20 cellular contexts compared by ENCODE assay signal in genomic region chr9:2478421-2478820, GRCh38.
A peak's percentile ranks its signal among the peaks of the same experiment; 100 is the strongest.
DNase-seq lines count a peak whose midpoint lies in the region; ATAC-seq, FAIRE-seq and TF ChIP-seq lines count a peak whose summit lies in the region.
"Had no signal": no experiment of that assay in that cellular context is flagged by ENCODE, and none has a peak within 500 bp of the region (broad histone marks: within the 10 kb centered on the region; RNA-seq: fewer than 3 reads in every experiment).

No MANE protein-coding gene starts in this region.

- H3K27me3 ChIP-seq in PC-3 (ENCODE audit: low read length) = peaks cover 18% of the 10 kb centered on the region
- H3K27me3 ChIP-seq: BE2C, SJCRH30 had no signal

- H3K79me2 ChIP-seq in PC-3 (ENCODE audit: low read length) = no peaks in the 10 kb centered on the region

- H3K4me3 ChIP-seq in A549 (no peak overlapping the region), PC-3 (ENCODE audit: low read length) (no peak overlapping the region)
- H3K4me3 ChIP-seq: SJCRH30 had no signal

- H3K36me3 ChIP-seq in PC-3 (ENCODE audit: low read depth, low read length) = no peaks in the 10 kb centered on the region
- H3K36me3 ChIP-seq: BE2C, SJCRH30 had no signal

- whole genome bisulfite sequencing in A549 (ENCODE audit: missing lambda C conversion rate) = 45% methylated on average over 3 of the region's 3 CpGs

- TF ChIP-seq CTCF in A549 (IDR thresholded peaks at IDR 0.05) = no peak
- TF ChIP-seq CTCF in PC-3 (conservative IDR thresholded peaks at IDR 0.05; ENCODE audit: low read depth, low read length) = no peak

- no peak for TF ChIP-seq RAD21 in A549 (conservative IDR thresholded peaks at IDR 0.05 in 1 of 2, IDR thresholded peaks at IDR 0.05 in 1 of 2)

- DNase-seq in A549 (ENCODE audit: low read depth in 1 of 2, low spot score in 1 of 2) = peak in 1 of 2 experiments; percentile 37
- DNase-seq in Daoy (ENCODE audit: low read depth) = peak; percentile 75
- DNase-seq in PC-3 = peak; percentile 34
- peak; percentile 27 for DNase-seq in kidney tubule cell (ENCODE audit: low spot score)
- DNase-seq in NCI-H1436 (lab: John Stamatoyannopoulos, UW) = no peak
- no peak for DNase-seq in SW 1271 (lab: John Stamatoyannopoulos, UW)
- no peak for DNase-seq in substantia nigra (lab: John Stamatoyannopoulos, UW)
- DNase-seq: ACHN, NCI-H1048, NCI-H2107, NCI-H524 treated with DMSO at 0.1 percent for 48 hours, T-helper 1 cell had no signal

- H3K4me2 ChIP-seq in A549 (peak overlapping the region; percentile 52), PC-3 (ENCODE audit: low read length) (0 out of 2 replicates have a peak overlapping the region, but pooled peaks have one; percentile 8)
- H3K4me2 ChIP-seq: KMS-11 had no signal

- no TSS peak for BruUV-seq in PC-3 (replicated peaks; lab: Mats Ljungman, UMichigan)

- H3K4me1 ChIP-seq in A549 = peaks cover 24% of the 10 kb centered on the region
- H3K4me1 ChIP-seq in PC-3 (ENCODE audit: insufficient read depth, low read length) = peaks cover 23% of the 10 kb centered on the region
- H3K4me1 ChIP-seq: BE2C had no signal

- POLR2A ChIA-PET in A549 (lab: Yijun Ruan, JAX) (no interaction called here), PC-3 (lab: Charles Lee; ENCODE audit: unreplicated experiment) (no interaction called here)

- no peak for FAIRE-seq in A549 (lab: Jason Lieb, UNC)
- FAIRE-seq: GM12892, GM19239, H1 had no signal

- H2AFZ ChIP-seq in PC-3 (ENCODE audit: low read length) = no peak overlapping the region

- TF ChIP-seq POLR2A in A549 (IDR thresholded peaks at IDR 0.05; ENCODE audit: low read length) = no peak

- H3K9me2 ChIP-seq in PC-3 (replicated peaks; ENCODE audit: low read length) = no peaks in the 10 kb centered on the region

- intact Hi-C loops in PC-3 (cut with micrococcal nuclease) = loop anchor here (10.0 kb wide), 1 partner anchor 356 kb away; no protein-coding TSS in a partner anchor

- no peaks in the 10 kb centered on the region for H3F3A ChIP-seq in PC-3 (ENCODE audit: low read length, unreplicated experiment)

- no peaks in the 10 kb centered on the region for H3K9me3 ChIP-seq in A549
- H3K9me3 ChIP-seq in PC-3 (ENCODE audit: low read length) = no peaks in the 10 kb centered on the region
- H3K9me3 ChIP-seq: BE2C, SJCRH30 had no signal

- ATAC-seq in A549 = peak in 1 of 2 experiments; percentile 65; a peak in 3 of 6 replicates
- ATAC-seq in PC-3 = peak; percentile 13; the same call in 1 of the 2 replicates
- no peak for ATAC-seq in HG03159 (IDR thresholded peaks at IDR 0.05; ENCODE audit: unreplicated experiment)
- ATAC-seq: HCT116 had no signal

- H3K27ac ChIP-seq in A549 (peak overlapping the region; percentile 13 to 16; a peak in 3 of 6 replicates), PC-3 (ENCODE audit: low read length) (peak overlapping the region; percentile 45; the same call in 1 of the 2 replicates), substantia nigra (ENCODE audit: low read depth, low read length, poor library complexity, severe bottlenecking) (no peak overlapping the region)
- H3K27ac ChIP-seq: KMS-11, SJCRH30 had no signal

- no peak overlapping the region for H3K9ac ChIP-seq in PC-3 (ENCODE audit: low read length)
- H3K9ac ChIP-seq: KMS-11 had no signal

- no peaks in the 10 kb centered on the region for H4K20me1 ChIP-seq in PC-3 (ENCODE audit: low read length)

- no peak for TF ChIP-seq EP300 in A549 (IDR thresholded peaks at IDR 0.05)

- CTCF ChIA-PET in A549 (lab: Yijun Ruan, JAX) = interaction anchor here (1.2 kb wide), 1 partner anchor 10 kb away, joined by 3 read pairs; no protein-coding TSS in a partner anchor
- CTCF ChIA-PET in PC-3 (lab: Charles Lee) = interaction anchor here (0.6 kb wide), 1 partner anchor 178 kb away, joined by 3 read pairs; no protein-coding TSS in a partner anchor

TF ChIP-seq in A549, 52 proteins besides CTCF, POLR2A, EP300 and RAD21:
- no peak for TF ChIP-seq HOXB5 (CRISPR knock-in tag; IDR thresholded peaks at IDR 0.05)
- TF ChIP-seq SREBF2 (IDR thresholded peaks at IDR 0.05) = no peak
TF ChIP-seq in A549: peak in this region for 0.

Comparison
In these comparisons a context has a peak if more than half of its experiments do, and no peak if none do; other contexts are left out.
1. DNase-seq: peak in Daoy (single experiment), PC-3 (single experiment) and kidney tubule cell (single experiment); none in NCI-H1436 (single experiment), SW 1271 (0 of 2) and substantia nigra (0 of 49).